ENCODE assay signal across 8 cellular contexts in genomic region chr11:117145393-117145761, GRCh38. TPM values are rescaled to one million over a fixed set of nuclear protein-coding genes. Genes with fewer than 3 reads are reported as not detected.
A peak's percentile ranks its signal among the peaks of the same experiment; 100 is the strongest.
DNase-seq lines count a peak whose midpoint lies in the region; ATAC-seq and TF ChIP-seq lines count a peak whose summit lies in the region.

No MANE protein-coding gene starts in this region.

- peak overlapping the region; percentile 97 for H3K4me3 Mint-ChIP-seq in chondrocyte (ENCODE audit: unreplicated experiment)

- intact Hi-C loops in left ventricle myocardium inferior (cut with micrococcal nuclease) = no loop called here
- intact Hi-C loops in Right ventricle myocardium inferior (cut with DNase I) = no loop called here

- peak overlapping the region; percentile 94 for H3K27ac ChIP-seq in left ventricle myocardium inferior (replicated peaks)
- peak overlapping the region; percentile 84 for H3K27ac ChIP-seq in mesenchymal stem cell (ENCODE audit: low read length, poor library complexity, severe bottlenecking)
- peak overlapping the region; percentile 86 for H3K27ac ChIP-seq in urinary bladder (ENCODE audit: low read depth)

- H3K27ac Mint-ChIP-seq in chondrocyte (ENCODE audit: unreplicated experiment) = peak overlapping the region; percentile 97

- H3K14ac ChIP-seq in mesenchymal stem cell (ENCODE audit: low read length in 2 of 2) = no peak overlapping the region

- 0% methylated on average over 1 of the region's 5 CpGs for WGBS in mesenchymal stem cell
- WGBS in urinary bladder = 5% methylated on average over 5 of the region's 5 CpGs

- peak overlapping the region; percentile 75 for H3K4me2 ChIP-seq in mesenchymal stem cell (ENCODE audit: low read length, poor library complexity, severe bottlenecking)

- H3K9ac ChIP-seq in mesenchymal stem cell (ENCODE audit: low read length) = peak overlapping the region; percentile 97

- H3K79me1 ChIP-seq in mesenchymal stem cell (replicated peaks; ENCODE audit: low read length, poor library complexity, severe bottlenecking) = no peaks in the 10 kb centered on the region

- H3K36me3 Mint-ChIP-seq in chondrocyte (ENCODE audit: low read depth) = peaks cover 5% of the 10 kb centered on the region

- DNase-seq in left ventricle myocardium inferior (no peak), Right ventricle myocardium inferior (ENCODE audit: missing footprints) (no peak), OCI-M1 (lab: John Stamatoyannopoulos, UW) (peak; percentile 85), chondrocyte (ENCODE audit: low spot score) (no peak), mesenchymal stem cell (peak; percentile 68), SKM-1 treated with dmso at 0.1 percent for 144 hours (lab: John Stamatoyannopoulos, UW; ENCODE audit: unreplicated experiment) (no peak)

- H3K36me3 ChIP-seq in left ventricle myocardium inferior (peaks cover 12% of the 10 kb centered on the region), mesenchymal stem cell (ENCODE audit: control insufficient read depth in 1 of 2, insufficient read depth in 2 of 2, low read depth in 1 of 2, low read length in 2 of 2) (peaks cover 12 to 23% of the 10 kb centered on the region in 2 experiments), urinary bladder (ENCODE audit: insufficient read depth) (no peaks in the 10 kb centered on the region)

- no peak overlapping the region for H2AFZ ChIP-seq in mesenchymal stem cell (ENCODE audit: low read depth, low read length)

- H2BK15ac ChIP-seq in mesenchymal stem cell (ENCODE audit: low read depth, poor library complexity, severe bottlenecking) = no peak overlapping the region

- ATAC-seq in Right ventricle myocardium inferior = no peak
- no peak for ATAC-seq in HG03095 (IDR thresholded peaks at IDR 0.05; ENCODE audit: unreplicated experiment)

- H3K27me3 Mint-ChIP-seq in chondrocyte (ENCODE audit: low read depth) = no peaks in the 10 kb centered on the region

- H3K4me1 Mint-ChIP-seq in chondrocyte (ENCODE audit: low read depth) = peaks cover 47% of the 10 kb centered on the region

- no peak overlapping the region for H2BK5ac ChIP-seq in mesenchymal stem cell (ENCODE audit: low read depth, low read length, poor library complexity, severe bottlenecking)

- H3K27me3 ChIP-seq in left ventricle myocardium inferior (ENCODE audit: low read depth) (no peaks in the 10 kb centered on the region), mesenchymal stem cell (ENCODE audit: control insufficient read depth in 1 of 2, insufficient read depth in 1 of 2, low read length in 2 of 2) (no peaks in the 10 kb centered on the region)

- H3K4me3 ChIP-seq in left ventricle myocardium inferior (peak overlapping the region; percentile 83), mesenchymal stem cell (ENCODE audit: insufficient read depth in 1 of 2, low read depth in 1 of 2, low read length in 2 of 2) (peak overlapping the region; percentile 15 to 85), urinary bladder (ENCODE audit: low read depth, low read length) (peak overlapping the region; percentile 78)

- peak; percentile 15 for TF ChIP-seq CTCF in left ventricle myocardium inferior (IDR thresholded peaks at IDR 0.05; ENCODE audit: borderline replicate concordance)
- TF ChIP-seq CTCF in chondrocyte (IDR thresholded peaks at IDR 0.05) = peak; percentile 66

- no peak overlapping the region for H3K4ac ChIP-seq in mesenchymal stem cell (ENCODE audit: low read depth in 1 of 2, low read length in 2 of 2)

- no peak overlapping the region for H2BK12ac ChIP-seq in mesenchymal stem cell (ENCODE audit: low read length in 2 of 2)

- H3K18ac ChIP-seq in mesenchymal stem cell (ENCODE audit: low read depth in 1 of 2, low read length in 2 of 2) = no peak overlapping the region

- no peak overlapping the region for H2BK120ac ChIP-seq in mesenchymal stem cell (ENCODE audit: low read depth, low read length)

- H3K9me3 Mint-ChIP-seq in chondrocyte (ENCODE audit: low read depth) = no peaks in the 10 kb centered on the region

- no peak overlapping the region for H4K91ac ChIP-seq in mesenchymal stem cell (ENCODE audit: low read length)

- H2AK5ac ChIP-seq in mesenchymal stem cell (ENCODE audit: low read length, severe bottlenecking) = no peak overlapping the region

- no peak overlapping the region for H3K23ac ChIP-seq in mesenchymal stem cell (ENCODE audit: low read length in 2 of 2)

- H3K4me1 ChIP-seq in left ventricle myocardium inferior (peaks cover 71% of the 10 kb centered on the region), mesenchymal stem cell (ENCODE audit: control insufficient read depth, insufficient read depth, low read depth, low read length) (peaks cover 12% of the 10 kb centered on the region), urinary bladder (ENCODE audit: insufficient read depth) (no peaks in the 10 kb centered on the region)

- H4K8ac ChIP-seq in mesenchymal stem cell (ENCODE audit: low read length) = no peak overlapping the region

- H3K9me3 ChIP-seq in left ventricle myocardium inferior (replicated peaks) = no peaks in the 10 kb centered on the region
- H3K9me3 ChIP-seq in mesenchymal stem cell (ENCODE audit: control insufficient read depth, low read length) = no peaks in the 10 kb centered on the region

RNA-seq across cellular contexts. Expression of gene PAFAH1B2, which starts 1.3 kb away (rescaled TPM):
- total RNA-seq in left ventricle myocardium inferior (51.5 TPM), Right ventricle myocardium inferior (52.3 TPM), chondrocyte (85.4 to 98.0 TPM (median 90.5 TPM) in 3 replicates), urinary bladder (115 TPM)
- polyA plus RNA-seq in mesenchymal stem cell (2013, experiment 1 of 2) = 44.5 TPM
- polyA plus RNA-seq in mesenchymal stem cell (2013, experiment 2 of 2) = 45.9 TPM
- polyA plus RNA-seq in urinary bladder = 23.9 TPM

RNA-seq across cellular contexts. Expression of gene SIDT2, which starts 33.2 kb away (rescaled TPM):
- total RNA-seq in left ventricle myocardium inferior (23.5 TPM), Right ventricle myocardium inferior (26.1 TPM), chondrocyte (32.4 to 42.5 TPM (median 38.8 TPM) in 3 replicates), urinary bladder (19.6 TPM)
- polyA plus RNA-seq in mesenchymal stem cell (2013, experiment 1 of 2) = 32.2 TPM
- polyA plus RNA-seq in mesenchymal stem cell (2013, experiment 2 of 2) = 32.8 TPM
- 31.6 TPM for polyA plus RNA-seq in urinary bladder

RNA-seq across cellular contexts. Expression of gene SIK3, which starts 47.1 kb away (rescaled TPM):
- total RNA-seq in left ventricle myocardium inferior (36.3 TPM), Right ventricle myocardium inferior (28.7 TPM), chondrocyte (17.9 to 19.8 TPM (median 19.5 TPM) in 3 replicates), urinary bladder (24.0 TPM)
- 8.4 TPM for polyA plus RNA-seq in mesenchymal stem cell (2013, experiment 1 of 2)
- 8.2 TPM for polyA plus RNA-seq in mesenchymal stem cell (2013, experiment 2 of 2)
- 17.2 TPM for polyA plus RNA-seq in urinary bladder

RNA-seq across cellular contexts. Expression of gene TAGLN, which starts 53.8 kb away (rescaled TPM):
- total RNA-seq in left ventricle myocardium inferior (113 TPM), Right ventricle myocardium inferior (122 TPM), chondrocyte (854 to 4,666 TPM (median 4,556 TPM) in 3 replicates), urinary bladder (2,727 TPM)
- 563 TPM for polyA plus RNA-seq in mesenchymal stem cell (2013, experiment 1 of 2)
- polyA plus RNA-seq in mesenchymal stem cell (2013, experiment 2 of 2) = 558 TPM
- 17,163 TPM for polyA plus RNA-seq in urinary bladder

Comparison
In these comparisons a context has a peak if more than half of its experiments do, and no peak if none do; other contexts are left out.
1. DNase-seq: peak in OCI-M1 (single experiment) and mesenchymal stem cell (single experiment); none in left ventricle myocardium inferior (single experiment), Right ventricle myocardium inferior (single experiment), chondrocyte (single experiment) and SKM-1 treated with dmso at 0.1 percent for 144 hours (single experiment).
2. Peak in every context shown above with its lines, with median percentiles within 50 percentile points of each other: H3K27ac ChIP-seq and H3K4me3 ChIP-seq.